23 cellular contexts compared by ENCODE assay signal in genomic region chr20:13042458-13042794, GRCh38. TPM values are rescaled to one million over a fixed set of nuclear protein-coding genes. Genes with fewer than 3 reads are reported as not detected.
"Had no signal": no experiment of that assay in that cellular context is flagged by ENCODE, and none has a peak within 500 bp of the region (broad histone marks: within the 10 kb centered on the region; RNA-seq: fewer than 3 reads in every experiment).

No MANE protein-coding gene starts in this region.

- H3K27ac Mint-ChIP-seq: activated CD4-positive, alpha-beta memory T cell treated with anti-CD3 and anti-CD28 coated beads, Interleukin-2, amount 10 ng/mL, durations not matched to agents 7 days and 5 days; activated CD8-positive, alpha-beta memory T cell treated with anti-CD3 and anti-CD28 coated beads, Interleukin-2, amount 10 ng/mL, durations not matched to agents 7 days and 5 days; activated naive CD4-positive, alpha-beta T cell treated with anti-CD3 and anti-CD28 coated beads, Interleukin-2, amount 50 U/mL, for 24 hours; naive thymus-derived CD4-positive, alpha-beta T cell; neural progenitor cell; stimulated activated effector memory CD8-positive, alpha-beta T cell treated with anti-CD3 and anti-CD28 coated beads, Interleukin-12 subunit alpha, Interleukin-12 subunit beta, amount 100 ng/mL, for 72 hours had no signal

- H3K9ac ChIP-seq: neural progenitor cell had no signal

- H3K27me3 Mint-ChIP-seq: activated CD4-positive, alpha-beta memory T cell treated with anti-CD3 and anti-CD28 coated beads, Interleukin-2, amount 10 ng/mL, durations not matched to agents 7 days and 5 days; activated CD8-positive, alpha-beta memory T cell treated with anti-CD3 and anti-CD28 coated beads, Interleukin-2, amount 10 ng/mL, durations not matched to agents 7 days and 5 days had no signal

- H3K4me3 ChIP-seq: lung, neural progenitor cell, transverse colon had no signal

- H3K27me3 ChIP-seq: brain microvascular endothelial cell, foreskin keratinocyte, neural progenitor cell, transverse colon had no signal

- H3K36me3 Mint-ChIP-seq: activated CD8-positive, alpha-beta memory T cell treated with anti-CD3 and anti-CD28 coated beads, Interleukin-2, amount 10 ng/mL, durations not matched to agents 7 days and 5 days; activated naive CD4-positive, alpha-beta T cell treated with anti-CD3 and anti-CD28 coated beads, Interleukin-2, amount 50 U/mL, for 24 hours; neural progenitor cell; stimulated activated effector memory CD8-positive, alpha-beta T cell treated with anti-CD3 and anti-CD28 coated beads, Interleukin-12 subunit alpha, Interleukin-12 subunit beta, amount 100 ng/mL, for 72 hours had no signal

- ATAC-seq: activated CD8-positive, alpha-beta memory T cell treated with anti-CD3 and anti-CD28 coated beads, Interleukin-2, amount 10 ng/mL, durations not matched to agents 7 days and 5 days; foreskin keratinocyte; naive thymus-derived CD4-positive, alpha-beta T cell; sciatic nerve; stimulated activated effector memory CD8-positive, alpha-beta T cell treated with anti-CD3 and anti-CD28 coated beads, Interleukin-12 subunit alpha, Interleukin-12 subunit beta, amount 100 ng/mL, for 72 hours had no signal

- H3K27ac ChIP-seq: brain microvascular endothelial cell, foreskin keratinocyte, neural progenitor cell, transverse colon had no signal

- DNase-seq: activated CD4-positive, alpha-beta memory T cell treated with anti-CD3 and anti-CD28 coated beads, Interleukin-2, amount 10 ng/mL, durations not matched to agents 7 days and 5 days; activated CD4-positive, alpha-beta T cell treated with anti-CD3 and anti-CD28 coated beads for 4 hours; activated CD4-positive, CD25-positive, alpha-beta regulatory T cell; activated CD8-positive, alpha-beta memory T cell treated with anti-CD3 and anti-CD28 coated beads, Interleukin-2, amount 10 ng/mL, durations not matched to agents 7 days and 5 days; activated gamma-delta T cell treated with Interleukin-2 at 50 U/mL for 16 hours; activated T-cell treated with anti-CD3 and anti-CD28 coated beads for 4 hours; aorta; brain microvascular endothelial cell; caudate nucleus; dermis blood vessel endothelial cell; effector memory CD4-positive, alpha-beta T cell; foreskin keratinocyte; kidney; naive thymus-derived CD4-positive, alpha-beta T cell; small intestine; stimulated activated CD4-positive, alpha-beta T cell treated with anti-CD3 and anti-CD28 coated beads, Interleukin-2, amount 100 ng/mL, for 24 hours; transverse colon had no signal

- H3K4me2 ChIP-seq: neural progenitor cell had no signal

- H2AFZ ChIP-seq: neural progenitor cell had no signal

- FAIRE-seq: kidney, small intestine, urothelium cell line had no signal

- H3K4me1 Mint-ChIP-seq: activated CD4-positive, alpha-beta memory T cell treated with anti-CD3 and anti-CD28 coated beads, Interleukin-2, amount 10 ng/mL, durations not matched to agents 7 days and 5 days; activated CD8-positive, alpha-beta memory T cell treated with anti-CD3 and anti-CD28 coated beads, Interleukin-2, amount 10 ng/mL, durations not matched to agents 7 days and 5 days; activated naive CD4-positive, alpha-beta T cell treated with anti-CD3 and anti-CD28 coated beads, Interleukin-2, amount 50 U/mL, for 24 hours; naive thymus-derived CD4-positive, alpha-beta T cell; stimulated activated effector memory CD8-positive, alpha-beta T cell treated with anti-CD3 and anti-CD28 coated beads, Interleukin-12 subunit alpha, Interleukin-12 subunit beta, amount 100 ng/mL, for 72 hours had no signal

- H3K4me1 ChIP-seq: foreskin keratinocyte, neural progenitor cell, transverse colon had no signal

- H3K4me3 Mint-ChIP-seq: activated CD4-positive, alpha-beta memory T cell treated with anti-CD3 and anti-CD28 coated beads, Interleukin-2, amount 10 ng/mL, durations not matched to agents 7 days and 5 days; activated CD8-positive, alpha-beta memory T cell treated with anti-CD3 and anti-CD28 coated beads, Interleukin-2, amount 10 ng/mL, durations not matched to agents 7 days and 5 days; activated naive CD4-positive, alpha-beta T cell treated with anti-CD3 and anti-CD28 coated beads, Interleukin-2, amount 50 U/mL, for 24 hours; naive thymus-derived CD4-positive, alpha-beta T cell; neural progenitor cell; stimulated activated effector memory CD8-positive, alpha-beta T cell treated with anti-CD3 and anti-CD28 coated beads, Interleukin-12 subunit alpha, Interleukin-12 subunit beta, amount 100 ng/mL, for 72 hours had no signal

- H3K36me3 ChIP-seq: brain microvascular endothelial cell, neural progenitor cell, transverse colon had no signal

- H3K9me3 Mint-ChIP-seq: activated CD4-positive, alpha-beta memory T cell treated with anti-CD3 and anti-CD28 coated beads, Interleukin-2, amount 10 ng/mL, durations not matched to agents 7 days and 5 days; activated naive CD4-positive, alpha-beta T cell treated with anti-CD3 and anti-CD28 coated beads, Interleukin-2, amount 50 U/mL, for 24 hours; neural progenitor cell had no signal

- H3K9me3 ChIP-seq: transverse colon had no signal

RNA-seq across cellular contexts. Expression of gene SPTLC3, which starts 33.7 kb away (rescaled TPM):
- total RNA-seq: activated CD4-positive, alpha-beta memory T cell treated with anti-CD3 and anti-CD28 coated beads, Interleukin-2, amount 10 ng/mL, durations not matched to agents 7 days and 5 days had no signal
